In the genomic region with DNA sequence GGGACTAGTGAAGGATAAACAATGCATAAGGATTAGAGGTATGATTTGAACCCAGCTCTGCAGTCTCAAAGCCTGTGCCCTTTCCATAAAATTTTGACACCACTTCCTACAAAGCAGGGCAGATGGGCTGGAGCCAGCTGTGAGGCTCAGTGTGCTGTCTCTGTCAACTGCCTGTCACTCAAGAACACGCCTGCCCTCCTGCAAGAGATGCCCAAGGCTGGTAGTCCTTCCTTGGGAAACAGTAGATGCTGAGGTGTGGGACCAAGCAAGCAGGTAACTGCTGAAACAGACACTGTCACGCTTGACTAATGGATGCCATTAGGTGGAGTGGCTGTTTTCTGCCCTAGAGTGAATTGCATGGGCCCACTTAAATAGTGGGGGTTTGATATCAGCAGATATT, we compare ENCODE assay signal across 20 cellular contexts.
DNase-seq lines count a peak whose midpoint lies in the region; ATAC-seq and TF ChIP-seq lines count a peak whose summit lies in the region.
"Had no signal": no experiment of that assay in that cellular context is flagged by ENCODE, and none has a peak within 500 bp of the region (broad histone marks: within the 10 kb centered on the region; RNA-seq: fewer than 3 reads in every experiment).

No MANE protein-coding gene starts in this region.

- H3K4me3 ChIP-seq in WERI-Rb-1 (ENCODE audit: low read depth, low read length) (no peak overlapping the region), SK-N-SH (ENCODE audit: low read depth in 2 of 2, low read length in 1 of 2) (no peak overlapping the region)

- POLR2A ChIA-PET in SK-N-SH (lab: Yijun Ruan, JAX): no interaction called here

- H3K9me2 ChIP-seq in SK-N-SH: no peaks in the 10 kb centered on the region

- WGBS in SK-N-SH (ENCODE audit: low lambda C conversion rate): 49% methylated on average over 2 of the region's 2 CpGs

- no peaks in the 10 kb centered on the region for H3K27me3 ChIP-seq in WERI-Rb-1 (ENCODE audit: insufficient read depth, low read depth, severe bottlenecking)
- no peaks in the 10 kb centered on the region for H3K27me3 ChIP-seq in SK-N-SH (ENCODE audit: insufficient read depth)
- H3K27me3 ChIP-seq: BE2C had no signal

- TF ChIP-seq EP300 in SK-N-SH (IDR thresholded peaks at IDR 0.05; ENCODE audit: borderline replicate concordance in 1 of 2, low read depth in 1 of 2, low read length in 1 of 2): no peak

- CTCF ChIA-PET in SK-N-SH (lab: Yijun Ruan, JAX): no interaction called here

- no peak overlapping the region for H2AFZ ChIP-seq in SK-N-SH (ENCODE audit: low read depth)

- peak; percentile 11 for DNase-seq in activated CD8-positive, alpha-beta memory T cell treated with anti-CD3 and anti-CD28 coated beads for 24 hours
- DNase-seq in activated CD8-positive, alpha-beta memory T cell treated with anti-CD3 and anti-CD28 coated beads, Interleukin-2, amount 50 U/mL, for 4 hours: no peak
- DNase-seq in ecto neural progenitor cell (ENCODE audit: low spot score) (peak; percentile 1), mucosa of gallbladder (ENCODE audit: low spot score) (peak; percentile 6), omental fat pad (ENCODE audit: low spot score) (no peak), iPS-NIHi7 (ENCODE audit: extremely low spot score) (no peak), WERI-Rb-1 (no peak), SK-N-SH (no peak)
- DNase-seq: BE2C; CD4-positive, alpha-beta memory T cell; HFFc6; KG1; NCI-H1105 treated with DMSO at 0.1 percent for 48 hours; NCI-H1694; NCI-H2081 treated with DMSO at 0.1 percent for 48 hours; NCI-H510A; NCI-H774; SIG-M5 had no signal

- H3K27ac ChIP-seq in WERI-Rb-1 (no peak overlapping the region), SK-N-SH (ENCODE audit: low read depth in 2 of 2, low read length in 1 of 2) (no peak overlapping the region)
- H3K27ac ChIP-seq: RWPE1 had no signal

- no peaks in the 10 kb centered on the region for H3F3A ChIP-seq in SK-N-SH (replicated peaks; ENCODE audit: insufficient read depth)

- no peaks in the 10 kb centered on the region for H3K79me2 ChIP-seq in SK-N-SH (ENCODE audit: insufficient read depth)

- H3K9me3 ChIP-seq in WERI-Rb-1 (ENCODE audit: severe bottlenecking) (no peaks in the 10 kb centered on the region), SK-N-SH (no peaks in the 10 kb centered on the region)
- H3K9me3 ChIP-seq: BE2C had no signal

- H3K4me1 ChIP-seq in SK-N-SH (ENCODE audit: control insufficient read depth in 1 of 2, insufficient read depth in 2 of 2, low read depth in 1 of 2, low read length in 1 of 2): peaks cover 4 to 32% of the 10 kb centered on the region in 2 experiments; a peak in 3 of 4 replicates
- H3K4me1 ChIP-seq: BE2C had no signal

- no peaks in the 10 kb centered on the region for H3K36me3 ChIP-seq in WERI-Rb-1
- H3K36me3 ChIP-seq in SK-N-SH (replicated peaks in 1 of 2; ENCODE audit: control insufficient read depth in 1 of 2, insufficient read depth in 2 of 2, low read length in 1 of 2): no peaks in the 10 kb centered on the region
- H3K36me3 ChIP-seq: BE2C had no signal

- no peak for TF ChIP-seq CTCF in omental fat pad (IDR thresholded peaks at IDR 0.05)
- no peak for TF ChIP-seq CTCF in WERI-Rb-1 (IDR thresholded peaks at IDR 0.05; ENCODE audit: low read depth, low read length)
- no peak for TF ChIP-seq CTCF in SK-N-SH (IDR thresholded peaks at IDR 0.05)

- H4K20me1 ChIP-seq in SK-N-SH (ENCODE audit: insufficient read depth): no peaks in the 10 kb centered on the region

- no peak overlapping the region for H3K4me2 ChIP-seq in SK-N-SH

- ATAC-seq in omental fat pad (ENCODE audit: low FRiP score): no peak
- ATAC-seq: HepG2 had no signal

- no peak overlapping the region for H3K9ac ChIP-seq in SK-N-SH

- TF ChIP-seq RAD21 in SK-N-SH (IDR thresholded peaks at IDR 0.05; ENCODE audit: low read length): no peak

TF ChIP-seq in SK-N-SH, 30 proteins besides CTCF, POLR2A, EP300 and RAD21:
- TF ChIP-seq SMC3 (IDR thresholded peaks at IDR 0.05; ENCODE audit: low read depth, low read length) (no peak), RXRA (IDR thresholded peaks at IDR 0.05; ENCODE audit: borderline replicate concordance, low read depth) (no peak), POLR2AphosphoS5 (IDR thresholded peaks at IDR 0.05; ENCODE audit: low read depth, low read length) (no peak), TAF1 (IDR thresholded peaks at IDR 0.05; ENCODE audit: borderline replicate concordance, low read depth, low read length) (no peak), FOSL2 (IDR thresholded peaks at IDR 0.05; ENCODE audit: borderline replicate concordance, low read depth) (no peak), TEAD4 (IDR thresholded peaks at IDR 0.05; ENCODE audit: borderline replicate concordance, insufficient read depth) (no peak), NFIC (IDR thresholded peaks at IDR 0.05; ENCODE audit: borderline replicate concordance) (no peak), RCOR1 (IDR thresholded peaks at IDR 0.05; ENCODE audit: low read length) (no peak), MXI1 (IDR thresholded peaks at IDR 0.05; ENCODE audit: low read depth, low read length) (no peak), EZH2phosphoT487 (IDR thresholded peaks at IDR 0.05; ENCODE audit: borderline replicate concordance, low read depth) (no peak), RFX5 (IDR thresholded peaks at IDR 0.05; ENCODE audit: low read length) (no peak), YY1 (IDR thresholded peaks at IDR 0.05; ENCODE audit: low read depth) (no peak), NRF1 (IDR thresholded peaks at IDR 0.05; ENCODE audit: low read depth, low read length) (no peak), GABPA (IDR thresholded peaks at IDR 0.05; ENCODE audit: low read depth) (no peak)
- TF ChIP-seq, protein P1, sequence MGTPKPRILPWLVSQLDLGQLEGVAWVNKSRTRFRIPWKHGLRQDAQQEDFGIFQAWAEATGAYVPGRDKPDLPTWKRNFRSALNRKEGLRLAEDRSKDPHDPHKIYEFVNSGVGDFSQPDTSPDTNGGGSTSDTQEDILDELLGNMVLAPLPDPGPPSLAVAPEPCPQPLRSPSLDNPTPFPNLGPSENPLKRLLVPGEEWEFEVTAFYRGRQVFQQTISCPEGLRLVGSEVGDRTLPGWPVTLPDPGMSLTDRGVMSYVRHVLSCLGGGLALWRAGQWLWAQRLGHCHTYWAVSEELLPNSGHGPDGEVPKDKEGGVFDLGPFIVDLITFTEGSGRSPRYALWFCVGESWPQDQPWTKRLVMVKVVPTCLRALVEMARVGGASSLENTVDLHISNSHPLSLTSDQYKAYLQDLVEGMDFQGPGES (IDR thresholded peaks at IDR 0.05; ENCODE audit: low read depth, low read length): no peak
- TF ChIP-seq, protein P2, sequence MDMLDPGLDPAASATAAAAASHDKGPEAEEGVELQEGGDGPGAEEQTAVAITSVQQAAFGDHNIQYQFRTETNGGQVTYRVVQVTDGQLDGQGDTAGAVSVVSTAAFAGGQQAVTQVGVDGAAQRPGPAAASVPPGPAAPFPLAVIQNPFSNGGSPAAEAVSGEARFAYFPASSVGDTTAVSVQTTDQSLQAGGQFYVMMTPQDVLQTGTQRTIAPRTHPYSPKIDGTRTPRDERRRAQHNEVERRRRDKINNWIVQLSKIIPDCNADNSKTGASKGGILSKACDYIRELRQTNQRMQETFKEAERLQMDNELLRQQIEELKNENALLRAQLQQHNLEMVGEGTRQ (IDR thresholded peaks at IDR 0.05; ENCODE audit: borderline replicate concordance, low read depth, low read length): no peak
- TF ChIP-seq, protein P3, sequence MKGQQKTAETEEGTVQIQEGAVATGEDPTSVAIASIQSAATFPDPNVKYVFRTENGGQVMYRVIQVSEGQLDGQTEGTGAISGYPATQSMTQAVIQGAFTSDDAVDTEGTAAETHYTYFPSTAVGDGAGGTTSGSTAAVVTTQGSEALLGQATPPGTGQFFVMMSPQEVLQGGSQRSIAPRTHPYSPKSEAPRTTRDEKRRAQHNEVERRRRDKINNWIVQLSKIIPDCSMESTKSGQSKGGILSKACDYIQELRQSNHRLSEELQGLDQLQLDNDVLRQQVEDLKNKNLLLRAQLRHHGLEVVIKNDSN (IDR thresholded peaks at IDR 0.05; ENCODE audit: borderline replicate concordance, low read depth): no peak

Comparison
In these comparisons a context has a peak if more than half of its experiments do, and no peak if none do; other contexts are left out.
1. DNase-seq: peak in activated CD8-positive, alpha-beta memory T cell treated with anti-CD3 and anti-CD28 coated beads for 24 hours (single experiment), ecto neural progenitor cell (single experiment) and mucosa of gallbladder (single experiment); none in activated CD8-positive, alpha-beta memory T cell treated with anti-CD3 and anti-CD28 coated beads, Interleukin-2, amount 50 U/mL, for 4 hours (single experiment), omental fat pad (single experiment), iPS-NIHi7 (single experiment), WERI-Rb-1 (single experiment) and SK-N-SH (single experiment).